In genomic region chr19:455851-456546, GRCh38 we compare ENCODE assay signal across 31 cellular contexts. TPM values are rescaled to one million over a fixed set of nuclear protein-coding genes. Genes with fewer than 3 reads are reported as not detected.
"Had no signal": no experiment of that assay in that cellular context is flagged by ENCODE, and none has a peak within 500 bp of the region (broad histone marks: within the 10 kb centered on the region; RNA-seq: fewer than 3 reads in every experiment).

No MANE protein-coding gene starts in this region.

- H3K27me3 Mint-ChIP-seq: activated naive CD8-positive, alpha-beta T cell had no signal

- H3K27ac Mint-ChIP-seq: activated CD4-positive, alpha-beta memory T cell treated with anti-CD3 and anti-CD28 coated beads, Interleukin-2, amount 10 ng/mL, durations not matched to agents 7 days and 5 days; activated CD8-positive, alpha-beta memory T cell treated with anti-CD3 and anti-CD28 coated beads, Interleukin-2, amount 10 ng/mL, durations not matched to agents 7 days and 5 days; activated naive CD4-positive, alpha-beta T cell treated with anti-CD3 and anti-CD28 coated beads, Interleukin-2, amount 10 ng/mL, durations not matched to agents 7 days and 5 days; activated naive CD8-positive, alpha-beta T cell had no signal

- ATAC-seq: activated CD8-positive, alpha-beta memory T cell treated with anti-CD3 and anti-CD28 coated beads, Interleukin-2, amount 10 ng/mL, durations not matched to agents 7 days and 5 days; PC-3 had no signal

- H3K36me3 Mint-ChIP-seq: activated CD8-positive, alpha-beta memory T cell treated with anti-CD3 and anti-CD28 coated beads, Interleukin-2, amount 10 ng/mL, durations not matched to agents 7 days and 5 days; activated naive CD8-positive, alpha-beta T cell had no signal

- H3K4me3 Mint-ChIP-seq: activated CD4-positive, alpha-beta memory T cell treated with anti-CD3 and anti-CD28 coated beads, Interleukin-2, amount 10 ng/mL, durations not matched to agents 7 days and 5 days; activated CD8-positive, alpha-beta memory T cell treated with anti-CD3 and anti-CD28 coated beads, Interleukin-2, amount 10 ng/mL, durations not matched to agents 7 days and 5 days; activated naive CD4-positive, alpha-beta T cell treated with anti-CD3 and anti-CD28 coated beads, Interleukin-2, amount 10 ng/mL, durations not matched to agents 7 days and 5 days; activated naive CD8-positive, alpha-beta T cell had no signal

- H3K9me3 ChIP-seq: ascending aorta, MG63, Peyer's patch had no signal

- DNase-seq: activated CD4-positive, alpha-beta memory T cell treated with anti-CD3 and anti-CD28 coated beads, Interleukin-2, amount 10 ng/mL, durations not matched to agents 7 days and 5 days; activated CD4-positive, alpha-beta T cell treated with anti-CD3 and anti-CD28 coated beads for 1 hour; activated CD4-positive, alpha-beta T cell treated with anti-CD3 and anti-CD28 coated beads for 48 hours; activated CD4-positive, CD25-positive, alpha-beta regulatory T cell; activated CD8-positive, alpha-beta memory T cell treated with anti-CD3 and anti-CD28 coated beads for 24 hours; activated CD8-positive, alpha-beta memory T cell treated with anti-CD3 and anti-CD28 coated beads, Interleukin-2, amount 10 ng/mL, durations not matched to agents 7 days and 5 days; activated CD8-positive, alpha-beta memory T cell treated with anti-CD3 and anti-CD28 coated beads, Interleukin-2, amount 50 U/mL, for 48 hours; activated effector memory CD4-positive, alpha-beta T cell treated with Interleukin-2 at 50 U/mL for 16 hours; activated naive CD4-positive, alpha-beta T cell treated with anti-CD3 and anti-CD28 coated beads, Interleukin-2, amount 10 ng/mL, durations not matched to agents 7 days and 5 days; activated T-cell treated with anti-CD3 and anti-CD28 coated beads, Interleukin-2, amount 50 U/mL, for 48 hours; amygdala; Kasumi-1; KG1; MG63; NCI-H1048; NCI-H1105 treated with DMSO at 0.1 percent for 48 hours; NCI-H1436; NCI-H1694 treated with DMSO at 0.1 percent for 48 hours; NCI-H2029; NCI-H345; NCI-H524 treated with DMSO at 0.1 percent for 48 hours; NK-92 treated with Interleukin-12 subunit alpha and Interleukin-12 subunit beta, amount 100 ng/mL, for 24 hours; PC-3; Peyer's patch; SW 1271; T-helper 1 cell; T1000 had no signal

RNA-seq across cellular contexts. Expression of gene SHC2, which starts 4.8 kb away (rescaled TPM):
- total RNA-seq: activated CD4-positive, alpha-beta memory T cell treated with anti-CD3 and anti-CD28 coated beads, Interleukin-2, amount 10 ng/mL, durations not matched to agents 7 days and 5 days; activated CD8-positive, alpha-beta memory T cell treated with anti-CD3 and anti-CD28 coated beads, Interleukin-2, amount 10 ng/mL, durations not matched to agents 7 days and 5 days; T-helper 2 cell treated with Interferon-gamma antibody and Interleukin-4, amounts not matched to agents 100 ng/mL and 5 ng/mL, for 36 hours had no signal

RNA-seq across cellular contexts. Expression of gene MADCAM1, which starts 40.3 kb away (rescaled TPM):
- total RNA-seq: ascending aorta, NCI-H460 had no signal

RNA-seq across cellular contexts. Expression of gene C2CD4C, which starts 47.1 kb away (rescaled TPM):
- total RNA-seq: activated CD8-positive, alpha-beta memory T cell treated with anti-CD3 and anti-CD28 coated beads, Interleukin-2, amount 10 ng/mL, durations not matched to agents 7 days and 5 days had no signal
